ENCODE assay signal across 10 cellular contexts in genomic region chr13:92074658-92075057, GRCh38.
DNase-seq lines count a peak whose midpoint lies in the region; ATAC-seq and TF ChIP-seq lines count a peak whose summit lies in the region.
"Had no signal": no experiment of that assay in that cellular context is flagged by ENCODE, and none has a peak within 500 bp of the region (broad histone marks: within the 10 kb centered on the region; RNA-seq: fewer than 3 reads in every experiment).

No MANE protein-coding gene starts in this region.

- no peaks in the 10 kb centered on the region for H3K27me3 ChIP-seq in transverse colon
- H3K27me3 ChIP-seq: esophagus squamous epithelium had no signal

- H3K4me3 Mint-ChIP-seq in stimulated activated effector memory CD8-positive, alpha-beta T cell treated with anti-CD3 and anti-CD28 coated beads, Interleukin-12 subunit alpha, Interleukin-12 subunit beta, amount 100 ng/mL, for 72 hours: no peak overlapping the region

- H3K27ac ChIP-seq in transverse colon: no peak overlapping the region
- H3K27ac ChIP-seq: esophagus squamous epithelium, KMS-11 had no signal

- 55 to 57% methylated on average over 4 of the region's 4 CpGs for WGBS in transverse colon (ENCODE audit: low coverage in 1 of 2), 2 donors

- intact Hi-C loops in transverse colon (cut with DNase I; ENCODE audit: low total_unique reads): no loop called here

- H3K4me1 Mint-ChIP-seq in stimulated activated effector memory CD8-positive, alpha-beta T cell treated with anti-CD3 and anti-CD28 coated beads, Interleukin-12 subunit alpha, Interleukin-12 subunit beta, amount 100 ng/mL, for 72 hours: no peaks in the 10 kb centered on the region

- no peaks in the 10 kb centered on the region for H3K36me3 ChIP-seq in transverse colon
- H3K36me3 ChIP-seq: esophagus squamous epithelium had no signal

- H3K36me3 Mint-ChIP-seq in stimulated activated effector memory CD8-positive, alpha-beta T cell treated with anti-CD3 and anti-CD28 coated beads, Interleukin-12 subunit alpha, Interleukin-12 subunit beta, amount 100 ng/mL, for 72 hours: no peaks in the 10 kb centered on the region

- no peak for ATAC-seq in HG03097 (IDR thresholded peaks at IDR 0.05; ENCODE audit: low FRiP score, unreplicated experiment)
- no peak for ATAC-seq in stimulated activated effector memory CD8-positive, alpha-beta T cell treated with anti-CD3 and anti-CD28 coated beads, Interleukin-12 subunit alpha, Interleukin-12 subunit beta, amount 100 ng/mL, for 72 hours
- ATAC-seq in HG03175 (IDR thresholded peaks at IDR 0.05; ENCODE audit: unreplicated experiment): no peak

- H3K9me3 ChIP-seq in transverse colon: no peaks in the 10 kb centered on the region
- H3K9me3 ChIP-seq: esophagus squamous epithelium had no signal

- TF ChIP-seq CTCF in GM13976 (IDR thresholded peaks at IDR 0.05; ENCODE audit: borderline replicate concordance, control extremely low read depth, extremely low read depth, insufficient read depth, missing control alignments): peak; percentile 53
- peak; percentile 41 for TF ChIP-seq CTCF in astrocyte of the cerebellum (IDR thresholded peaks at IDR 0.05; ENCODE audit: low read depth, low read length, missing control alignments)
- peak in 2 of 5 experiments; percentile 19 for TF ChIP-seq CTCF in transverse colon (IDR thresholded peaks at IDR 0.05)

- TF ChIP-seq EP300 in transverse colon (IDR thresholded peaks at IDR 0.05; ENCODE audit: low read depth): no peak

- no peaks in the 10 kb centered on the region for H3K4me1 ChIP-seq in transverse colon
- H3K4me1 ChIP-seq: esophagus squamous epithelium had no signal

- H3K4me3 ChIP-seq in astrocyte of the cerebellum (ENCODE audit: low read depth, low read length): no peak overlapping the region
- H3K4me3 ChIP-seq in transverse colon: no peak overlapping the region
- H3K4me3 ChIP-seq: esophagus squamous epithelium had no signal

- in situ Hi-C loops in GM13976 (cut with MboI; ENCODE audit: low sequenced_read_pairs, unreplicated experiment) (no loop called here), astrocyte of the cerebellum (cut with HindIII; ENCODE audit: low sequenced_read_pairs) (no loop called here), transverse colon (cut with MboI; ENCODE audit: low pct_ligation_motif_present in 1 of 4, low pct_unique_long_range_greater_than_20kb in 1 of 4, low sequenced_read_pairs in 3 of 4) (no loop called here)

- peaks cover 4% of the 10 kb centered on the region for H3K9me3 Mint-ChIP-seq in stimulated activated effector memory CD8-positive, alpha-beta T cell treated with anti-CD3 and anti-CD28 coated beads, Interleukin-12 subunit alpha, Interleukin-12 subunit beta, amount 100 ng/mL, for 72 hours

- H3K27ac Mint-ChIP-seq in stimulated activated effector memory CD8-positive, alpha-beta T cell treated with anti-CD3 and anti-CD28 coated beads, Interleukin-12 subunit alpha, Interleukin-12 subunit beta, amount 100 ng/mL, for 72 hours: no peak overlapping the region

- DNase-seq in GM13976 (ENCODE audit: low spot score) (peak; percentile 6), NCI-H1092 treated with DMSO at 0.1 percent for 48 hours (lab: John Stamatoyannopoulos, UW) (peak; percentile 40), astrocyte of the cerebellum (ENCODE audit: low read depth) (no peak), midbrain (lab: John Stamatoyannopoulos, UW) (peak; percentile 5), transverse colon (no peak)
- DNase-seq in stimulated activated effector memory CD8-positive, alpha-beta T cell treated with anti-CD3 and anti-CD28 coated beads, Interleukin-12 subunit alpha, Interleukin-12 subunit beta, amount 100 ng/mL, for 72 hours (ENCODE audit: low spot score in 2 of 2): no peak
- DNase-seq: esophagus squamous epithelium had no signal

- TF ChIP-seq POLR2A in transverse colon (IDR thresholded peaks at IDR 0.05): no peak

Comparison
In these comparisons a context has a peak if more than half of its experiments do, and no peak if none do; other contexts are left out.
1. DNase-seq: peak in GM13976 (single experiment), NCI-H1092 treated with DMSO at 0.1 percent for 48 hours (single experiment) and midbrain (single experiment); none in astrocyte of the cerebellum (single experiment), transverse colon (single experiment) and stimulated activated effector memory CD8-positive, alpha-beta T cell treated with anti-CD3 and anti-CD28 coated beads, Interleukin-12 subunit alpha, Interleukin-12 subunit beta, amount 100 ng/mL, for 72 hours (0 of 2).